8 cellular contexts compared by ENCODE assay signal in genomic region chr13:52128714-52129700, GRCh38. TPM values are rescaled to one million over a fixed set of nuclear protein-coding genes. Genes with fewer than 3 reads are reported as not detected.
DNase-seq lines count a peak whose midpoint lies in the region; ATAC-seq and TF ChIP-seq lines count a peak whose summit lies in the region.

Gene NEK5, minus strand, starts transcription at chr13:52129073. Its CDS starts 1,591 bp downstream, at chr13:52127482.

- intact Hi-C loops in sciatic nerve (cut with DNase I) = loop anchor here (10.0 kb wide), 1 partner anchor 114 kb away; the partner anchor contains the start of genes ALG11 and ATP7B

- peak; percentile 71 for TF ChIP-seq CTCF in astrocyte of the spinal cord (IDR thresholded peaks at IDR 0.05; ENCODE audit: low read depth, low read length)

- H3K27me3 ChIP-seq in iPS DF 6.9 (ENCODE audit: control insufficient read depth, insufficient read depth, low read length) = no peaks in the 10 kb centered on the region; the same call in 1 of the 2 replicates

- no peaks in the 10 kb centered on the region; the same call in 1 of the 2 replicates for H3K9me3 ChIP-seq in iPS DF 6.9 (ENCODE audit: control insufficient read depth, insufficient read depth, low read length)

- peaks cover 2% of the 10 kb centered on the region; the same call in 1 of the 2 replicates for H3K36me3 ChIP-seq in iPS DF 6.9 (ENCODE audit: control insufficient read depth, insufficient read depth, low read length)

- DNase-seq in GDM1 (lab: John Stamatoyannopoulos, UW) (peak; percentile 66), Kasumi-1 (lab: John Stamatoyannopoulos, UW) (peak; percentile 58 to 60), T-helper 22 cell (ENCODE audit: low read depth) (peak; percentile 11), astrocyte of the spinal cord (ENCODE audit: low read depth, low spot score) (peak; percentile 49), iPS DF 6.9 (ENCODE audit: low read depth, low spot score) (peak; percentile 52), sciatic nerve (ENCODE audit: low spot score) (peak; percentile 77), NCI-H1048 (lab: John Stamatoyannopoulos, UW) (no peak)

- no peak within 1 kb of the TSS for H3K27ac ChIP-seq in iPS DF 6.9 (ENCODE audit: low read length)

- H3K4me1 ChIP-seq in iPS DF 6.9 (ENCODE audit: control insufficient read depth, insufficient read depth, low read length) = no peaks in the 10 kb centered on the region; the same call in 1 of the 2 replicates

- H3K4me3 ChIP-seq in astrocyte of the spinal cord (ENCODE audit: low read depth, low read length) = peak within 1 kb of the TSS; percentile 63
- peak within 1 kb of the TSS; percentile 82 for H3K4me3 ChIP-seq in iPS DF 6.9 (ENCODE audit: low read length)

- 100% methylated on average over 1 of the region's 71 CpGs for WGBS in iPS DF 6.9 (ENCODE audit: insufficient coverage, insufficient read length)

- in situ Hi-C loops in astrocyte of the spinal cord (cut with HindIII; ENCODE audit: low sequenced_read_pairs) = no loop called here

- ATAC-seq in GM21737 (IDR thresholded peaks at IDR 0.05; ENCODE audit: unreplicated experiment) = peak; percentile 71
- peak; percentile 90 for ATAC-seq in sciatic nerve

RNA-seq across cellular contexts. Expression of gene NEK5, which starts in this region (rescaled TPM):
- 0.36 TPM for total RNA-seq in sciatic nerve

Comparison
In these comparisons a context has a peak if more than half of its experiments do, and no peak if none do; other contexts are left out.
1. Peak in DNase-seq and ATAC-seq in sciatic nerve; RNA of the gene not detected or under 1 TPM.